Comparison of ENCODE assay signal across 11 cellular contexts in genomic region chr12:123264642-123265041, GRCh38. TPM values are rescaled to one million over a fixed set of nuclear protein-coding genes. Genes with fewer than 3 reads are reported as not detected.
DNase-seq lines count a peak whose midpoint lies in the region; ATAC-seq and TF ChIP-seq lines count a peak whose summit lies in the region.
"Had no signal": no experiment of that assay in that cellular context is flagged by ENCODE, and none has a peak within 500 bp of the region (broad histone marks: within the 10 kb centered on the region; RNA-seq: fewer than 3 reads in every experiment).

No MANE protein-coding gene starts in this region.

- POLR2A ChIA-PET in CD4-positive, alpha-beta memory T cell (lab: Charles Lee; ENCODE audit: partially characterized antibody): interaction anchor here (1.5 kb wide), 1 partner anchor 26 kb away, joined by 3 read pairs; no protein-coding TSS in a partner anchor

- H3K27me3 ChIP-seq in CD4-positive, alpha-beta memory T cell (ENCODE audit: insufficient read depth, low read length): no peaks in the 10 kb centered on the region

- no peaks in the 10 kb centered on the region for H3K9me3 ChIP-seq in CD4-positive, alpha-beta memory T cell (ENCODE audit: control insufficient read depth in 1 of 2, low read length in 2 of 2)

- no peaks in the 10 kb centered on the region for H3K36me3 ChIP-seq in CD4-positive, alpha-beta memory T cell (ENCODE audit: insufficient read depth, low read length)

- no peak overlapping the region for H3K27ac ChIP-seq in CD4-positive, alpha-beta memory T cell (ENCODE audit: low read depth, low read length)

- peaks cover under 1% of the 10 kb centered on the region for H3K4me1 ChIP-seq in CD4-positive, alpha-beta memory T cell (ENCODE audit: insufficient read depth, low read length)

- DNase-seq in activated T-cell treated with anti-CD3 and anti-CD28 coated beads, Interleukin-2, amount 50 U/mL, for 72 hours: peak; percentile 15 to 29
- DNase-seq in activated T-cell treated with anti-CD3 and anti-CD28 coated beads, Interleukin-2, amount 50 U/mL, for 4 hours: no peak
- peak; percentile 57 for DNase-seq in NAMALWA (ENCODE audit: low spot score)
- DNase-seq in epithelial cell of proximal tubule (ENCODE audit: low read depth): no peak
- no peak for DNase-seq in retinal pigment epithelial cell (ENCODE audit: low read depth)
- DNase-seq in occipital lobe (lab: John Stamatoyannopoulos, UW): no peak
- no peak for DNase-seq in CD4-positive, alpha-beta memory T cell
- DNase-seq in immature natural killer cell: no peak
- DNase-seq: naive B cell, NCI-H345 had no signal

- H3K9me3 Mint-ChIP-seq in activated T-cell treated with anti-CD3 and anti-CD28 coated beads, Interleukin-2, amount 50 U/mL, for 72 hours: no peaks in the 10 kb centered on the region
- H3K9me3 Mint-ChIP-seq in activated T-cell treated with anti-CD3 and anti-CD28 coated beads, Interleukin-2, amount 50 U/mL, for 4 hours: no peaks in the 10 kb centered on the region
- no peaks in the 10 kb centered on the region for H3K9me3 Mint-ChIP-seq in CD4-positive, alpha-beta memory T cell
- H3K9me3 Mint-ChIP-seq in immature natural killer cell: no peaks in the 10 kb centered on the region
- H3K9me3 Mint-ChIP-seq: CD14-positive monocyte, naive B cell had no signal

- ATAC-seq in activated T-cell treated with anti-CD3 and anti-CD28 coated beads, Interleukin-2, amount 50 U/mL, for 72 hours (replicated peaks in 1 of 2): peak; percentile 42 to 49
- no peak for ATAC-seq in activated T-cell treated with anti-CD3 and anti-CD28 coated beads, Interleukin-2, amount 50 U/mL, for 4 hours

- H3K4me1 Mint-ChIP-seq in activated T-cell treated with anti-CD3 and anti-CD28 coated beads, Interleukin-2, amount 50 U/mL, for 72 hours (ENCODE audit: low read depth): peaks cover 20% of the 10 kb centered on the region
- peaks cover 14% of the 10 kb centered on the region for H3K4me1 Mint-ChIP-seq in activated T-cell treated with anti-CD3 and anti-CD28 coated beads, Interleukin-2, amount 50 U/mL, for 4 hours (ENCODE audit: low read depth)
- peaks cover 3 to 18% (median 7%) of the 10 kb centered on the region in 4 donors for H3K4me1 Mint-ChIP-seq in CD4-positive, alpha-beta memory T cell
- H3K4me1 Mint-ChIP-seq in immature natural killer cell: peaks cover 18 to 21% of the 10 kb centered on the region in 2 donors

- CTCF ChIA-PET in CD4-positive, alpha-beta memory T cell (lab: Charles Lee; ENCODE audit: partially characterized antibody): interaction anchor here (1.0 kb wide), 1 partner anchor 319 kb away, joined by 4 read pairs; the partner anchor contains the start of gene TMED2

- H3K36me3 Mint-ChIP-seq in activated T-cell treated with anti-CD3 and anti-CD28 coated beads, Interleukin-2, amount 50 U/mL, for 72 hours (ENCODE audit: insufficient read depth in 2 of 2): peaks cover 0 to 13% of the 10 kb centered on the region in 2 donors
- peaks cover 4% of the 10 kb centered on the region for H3K36me3 Mint-ChIP-seq in activated T-cell treated with anti-CD3 and anti-CD28 coated beads, Interleukin-2, amount 50 U/mL, for 4 hours (ENCODE audit: insufficient read depth)
- peaks cover 0 to 5% of the 10 kb centered on the region in 2 donors for H3K36me3 Mint-ChIP-seq in CD4-positive, alpha-beta memory T cell
- H3K36me3 Mint-ChIP-seq in immature natural killer cell: peaks cover 0 to 4% (median 4%) of the 10 kb centered on the region in 3 donors
- H3K36me3 Mint-ChIP-seq: naive B cell had no signal

- intact Hi-C loops in CD4-positive, alpha-beta memory T cell (cut with micrococcal nuclease): no loop called here

- no peak overlapping the region for H3K27ac Mint-ChIP-seq in activated T-cell treated with anti-CD3 and anti-CD28 coated beads, Interleukin-2, amount 50 U/mL, for 72 hours
- H3K27ac Mint-ChIP-seq in CD4-positive, alpha-beta memory T cell: peak overlapping the region in 2 of 7 donors; percentile 12 to 81
- no peak overlapping the region for H3K27ac Mint-ChIP-seq in immature natural killer cell

- no peaks in the 10 kb centered on the region for H3K27me3 Mint-ChIP-seq in activated T-cell treated with anti-CD3 and anti-CD28 coated beads, Interleukin-2, amount 50 U/mL, for 72 hours (ENCODE audit: low read depth)
- no peaks in the 10 kb centered on the region for H3K27me3 Mint-ChIP-seq in activated T-cell treated with anti-CD3 and anti-CD28 coated beads, Interleukin-2, amount 50 U/mL, for 4 hours (ENCODE audit: low read depth)
- H3K27me3 Mint-ChIP-seq in CD4-positive, alpha-beta memory T cell: no peaks in the 10 kb centered on the region
- peaks cover 0 to 3% (median 1%) of the 10 kb centered on the region in 3 donors for H3K27me3 Mint-ChIP-seq in immature natural killer cell (ENCODE audit: low read depth in 3 of 3)
- H3K27me3 Mint-ChIP-seq: naive B cell had no signal

- H3K4me3 Mint-ChIP-seq in activated T-cell treated with anti-CD3 and anti-CD28 coated beads, Interleukin-2, amount 50 U/mL, for 72 hours: no peak overlapping the region
- no peak overlapping the region for H3K4me3 Mint-ChIP-seq in activated T-cell treated with anti-CD3 and anti-CD28 coated beads, Interleukin-2, amount 50 U/mL, for 4 hours
- no peak overlapping the region for H3K4me3 Mint-ChIP-seq in CD4-positive, alpha-beta memory T cell
- no peak overlapping the region for H3K4me3 Mint-ChIP-seq in immature natural killer cell
- H3K4me3 Mint-ChIP-seq: CD14-positive monocyte, naive B cell had no signal

- TF ChIP-seq CTCF in epithelial cell of proximal tubule (conservative IDR thresholded peaks at IDR 0.05; ENCODE audit: low read depth, low read length): peak; percentile 39
- peak; percentile 21 for TF ChIP-seq CTCF in retinal pigment epithelial cell (conservative IDR thresholded peaks at IDR 0.05; ENCODE audit: low read depth, low read length)

- no peak overlapping the region for H3K4me3 ChIP-seq in epithelial cell of proximal tubule (ENCODE audit: low read depth, low read length)
- no peak overlapping the region for H3K4me3 ChIP-seq in retinal pigment epithelial cell (ENCODE audit: low read length)
- H3K4me3 ChIP-seq in CD4-positive, alpha-beta memory T cell (ENCODE audit: low read length in 2 of 2): no peak overlapping the region

RNA-seq across cellular contexts. Expression of gene CDK2AP1, which starts 7.0 kb away (rescaled TPM):
- 10 to 100 TPM; 37.8 to 40.0 TPM for total RNA-seq in activated T-cell treated with anti-CD3 and anti-CD28 coated beads, Interleukin-2, amount 50 U/mL, for 72 hours
- 10 to 100 TPM; 44.7 to 67.9 (median 53.4) TPM for total RNA-seq in activated T-cell treated with anti-CD3 and anti-CD28 coated beads, Interleukin-2, amount 50 U/mL, for 4 hours
- total RNA-seq in epithelial cell of proximal tubule: 236 and 247 TPM in 2 replicates
- 75.0 TPM for total RNA-seq in occipital lobe
- 1 to 10 TPM; 4.8 to 5.4 TPM for total RNA-seq in CD4-positive, alpha-beta memory T cell
- 1 to 10 TPM; 2.2 to 4.8 TPM for polyA plus RNA-seq in CD4-positive, alpha-beta memory T cell
- polyA plus RNA-seq in immature natural killer cell: 10 to 100 TPM in 1 of 3 donors, 1 to 10 TPM in 2; 3.6 to 11.2 (median 6.4) TPM

RNA-seq across cellular contexts. Expression of gene MTRFR, which starts 31.4 kb away (rescaled TPM):
- 10 to 100 TPM; 34.0 to 36.6 TPM for total RNA-seq in activated T-cell treated with anti-CD3 and anti-CD28 coated beads, Interleukin-2, amount 50 U/mL, for 72 hours
- total RNA-seq in activated T-cell treated with anti-CD3 and anti-CD28 coated beads, Interleukin-2, amount 50 U/mL, for 4 hours: 10 to 100 TPM; 16.7 to 17.7 (median 17.4) TPM
- total RNA-seq in epithelial cell of proximal tubule (13.8 and 31.2 TPM in 2 replicates), occipital lobe (13.9 TPM)
- 10 to 100 TPM; 46.1 to 48.8 TPM for total RNA-seq in CD4-positive, alpha-beta memory T cell
- 10 to 100 TPM; 35.4 to 63.1 TPM for polyA plus RNA-seq in CD4-positive, alpha-beta memory T cell
- 10 to 100 TPM; 10.7 to 32.9 (median 16.3) TPM for polyA plus RNA-seq in immature natural killer cell

RNA-seq across cellular contexts. Expression of gene MPHOSPH9, which starts 31.7 kb away (rescaled TPM):
- 100 to 1,000 TPM; 104 to 121 TPM for total RNA-seq in activated T-cell treated with anti-CD3 and anti-CD28 coated beads, Interleukin-2, amount 50 U/mL, for 72 hours
- total RNA-seq in activated T-cell treated with anti-CD3 and anti-CD28 coated beads, Interleukin-2, amount 50 U/mL, for 4 hours: 10 to 100 TPM; 35.9 to 42.3 (median 37.5) TPM
- total RNA-seq in epithelial cell of proximal tubule (47.8 and 52.6 TPM in 2 replicates), occipital lobe (101 TPM)
- total RNA-seq in CD4-positive, alpha-beta memory T cell: 10 to 100 TPM; 57.9 to 62.7 TPM
- polyA plus RNA-seq in CD4-positive, alpha-beta memory T cell: 10 to 100 TPM; 14.1 to 32.3 TPM
- 10 to 100 TPM; 18.8 to 44.8 (median 43.9) TPM for polyA plus RNA-seq in immature natural killer cell

Comparison
In these comparisons a context has a peak if more than half of its experiments do, and no peak if none do; other contexts are left out.
1. ATAC-seq: peak in activated T-cell treated with anti-CD3 and anti-CD28 coated beads, Interleukin-2, amount 50 U/mL, for 72 hours (2 of 2); none in activated T-cell treated with anti-CD3 and anti-CD28 coated beads, Interleukin-2, amount 50 U/mL, for 4 hours (0 of 2).
2. DNase-seq: peak in activated T-cell treated with anti-CD3 and anti-CD28 coated beads, Interleukin-2, amount 50 U/mL, for 72 hours (2 of 2) and NAMALWA (single experiment); none in activated T-cell treated with anti-CD3 and anti-CD28 coated beads, Interleukin-2, amount 50 U/mL, for 4 hours (single experiment), epithelial cell of proximal tubule (single experiment), retinal pigment epithelial cell (single experiment), occipital lobe (single experiment), CD4-positive, alpha-beta memory T cell (0 of 5) and immature natural killer cell (0 of 3).
3. RNA of gene CDK2AP1, which starts 7.0 kb away (total RNA-seq): 236 to 247 TPM in epithelial cell of proximal tubule, 75.0 TPM in occipital lobe (single experiment), 44.7 to 67.9 TPM in activated T-cell treated with anti-CD3 and anti-CD28 coated beads, Interleukin-2, amount 50 U/mL, for 4 hours and 37.8 to 40.0 TPM in activated T-cell treated with anti-CD3 and anti-CD28 coated beads, Interleukin-2, amount 50 U/mL, for 72 hours; 4.8 to 5.4 TPM in CD4-positive, alpha-beta memory T cell; every median in the first group is over 4 times any median in the second.